ENCODE assay signal across 29 cellular contexts in the genomic region with DNA sequence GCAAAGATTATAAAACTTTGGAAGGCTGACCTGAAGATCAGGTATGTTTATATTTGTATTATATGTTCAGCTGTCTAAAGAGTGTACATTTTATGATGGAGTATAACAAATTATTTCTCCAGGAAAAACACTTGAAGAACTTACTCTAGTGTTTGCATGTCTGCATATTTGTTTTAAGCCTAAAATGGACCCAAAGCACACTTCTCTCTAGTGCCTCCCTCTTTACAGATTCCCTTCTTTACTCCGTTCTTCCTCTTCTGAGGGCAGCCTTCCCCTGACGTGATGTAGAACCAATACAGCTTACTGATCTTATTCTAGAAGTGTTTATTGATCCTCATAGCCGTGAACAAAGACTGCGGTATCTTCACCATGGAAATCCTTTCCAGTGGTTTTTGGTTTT.
"Had no signal": no experiment of that assay in that cellular context is flagged by ENCODE, and none has a peak within 500 bp of the region (broad histone marks: within the 10 kb centered on the region; RNA-seq: fewer than 3 reads in every experiment).

No MANE protein-coding gene starts in this region.

- H3K9me3 Mint-ChIP-seq: dendritic cell treated with granulocyte-macrophage colony-stimulating factor and Interleukin-4, amounts not matched to agents 40 ng/mL and 50 ng/mL, for 4 days had no signal

- H3K4me3 Mint-ChIP-seq: activated CD8-positive, alpha-beta T cell treated with anti-CD3 and anti-CD28 coated beads for 36 hours; activated naive CD8-positive, alpha-beta T cell treated with anti-CD3 and anti-CD28 coated beads, Interleukin-2, amount 50 U/mL, for 24 hours; activated T-cell treated with anti-CD3 and anti-CD28 coated beads, Interleukin-2, amount 50 U/mL, for 4 hours; dendritic cell treated with granulocyte-macrophage colony-stimulating factor and Interleukin-4, amounts not matched to agents 40 ng/mL and 50 ng/mL, for 4 days; neural crest cell had no signal

- H3K27me3 ChIP-seq: breast epithelium, esophagus squamous epithelium, heart right ventricle, pancreas, tibial nerve had no signal

- DNase-seq: activated CD4-positive, alpha-beta T cell treated with anti-CD3 and anti-CD28 coated beads for 48 hours; activated CD4-positive, CD25-positive, alpha-beta regulatory T cell; activated CD8-positive, alpha-beta T cell treated with anti-CD3 and anti-CD28 coated beads for 36 hours; activated naive CD8-positive, alpha-beta T cell treated with anti-CD3 and anti-CD28 coated beads, Interleukin-2, amount 50 U/mL, for 24 hours; activated T-cell treated with anti-CD3 and anti-CD28 coated beads, Interleukin-2, amount 50 U/mL, for 4 hours; central memory CD4-positive, alpha-beta T cell; effector CD8-positive, alpha-beta T cell; esophagus squamous epithelium; foreskin melanocyte; heart right ventricle; left ventricle myocardium inferior; mucosa of descending colon; nucleus accumbens; pancreas; retina; SK-N-SH; stimulated activated CD4-positive, alpha-beta T cell treated with anti-CD3 and anti-CD28 coated beads, Interleukin-4, amount 100 ng/mL, for 4 hours; stimulated activated CD8-positive, alpha-beta memory T cell treated with anti-CD3 and anti-CD28 coated beads, Interleukin-4, amount 100 ng/mL, for 48 hours; stimulated activated naive CD4-positive, alpha-beta T cell had no signal

- H3K27ac ChIP-seq: breast epithelium, epithelial cell of prostate, esophagus squamous epithelium, heart right ventricle, left ventricle myocardium inferior, pancreas, prostate gland, skin epidermis, tibial nerve had no signal

- H3K4me1 Mint-ChIP-seq: neural crest cell had no signal

- ATAC-seq: activated CD8-positive, alpha-beta T cell treated with anti-CD3 and anti-CD28 coated beads for 36 hours; activated naive CD8-positive, alpha-beta T cell treated with anti-CD3 and anti-CD28 coated beads, Interleukin-2, amount 50 U/mL, for 24 hours; activated T-cell treated with anti-CD3 and anti-CD28 coated beads, Interleukin-2, amount 50 U/mL, for 4 hours; heart right ventricle; pancreas; sciatic nerve had no signal

- H3K27me3 Mint-ChIP-seq: activated CD8-positive, alpha-beta T cell treated with anti-CD3 and anti-CD28 coated beads for 36 hours; activated naive CD8-positive, alpha-beta T cell treated with anti-CD3 and anti-CD28 coated beads, Interleukin-2, amount 50 U/mL, for 24 hours; dendritic cell treated with granulocyte-macrophage colony-stimulating factor and Interleukin-4, amounts not matched to agents 40 ng/mL and 50 ng/mL, for 4 days had no signal

- H3K27ac Mint-ChIP-seq: activated naive CD8-positive, alpha-beta T cell treated with anti-CD3 and anti-CD28 coated beads, Interleukin-2, amount 50 U/mL, for 24 hours; activated T-helper 2 cell treated with anti-CD3 and anti-CD28 coated beads, Interferon-gamma antibody, Interleukin-2, Interleukin-4, amounts not matched to agents 10 μg/mL and 5 μg/mL and 100 μg/mL, durations not matched to agents 14 hours and 24 hours and 36 hours; dendritic cell treated with granulocyte-macrophage colony-stimulating factor and Interleukin-4, amounts not matched to agents 40 ng/mL and 50 ng/mL, for 4 days had no signal

- H3K4me3 ChIP-seq: breast epithelium, esophagus squamous epithelium, heart right ventricle, left ventricle myocardium inferior, lung, mucosa of descending colon, pancreas, prostate gland, skin epidermis, tibial nerve had no signal

- H3K9me3 ChIP-seq: breast epithelium, esophagus squamous epithelium, left ventricle myocardium inferior, mucosa of descending colon, pancreas, prostate gland, SK-N-SH, tibial nerve had no signal

- H3K4me1 ChIP-seq: breast epithelium, esophagus squamous epithelium, pancreas, prostate gland had no signal

- H3K36me3 ChIP-seq: breast epithelium, prostate gland had no signal
